Comparison of ENCODE assay signal across 15 cellular contexts in genomic region chr2:7437716-7438648, GRCh38.
A peak's percentile ranks its signal among the peaks of the same experiment; 100 is the strongest.
DNase-seq lines count a peak whose midpoint lies in the region; ATAC-seq and FAIRE-seq lines count a peak whose summit lies in the region.
"Had no signal": no experiment of that assay in that cellular context is flagged by ENCODE, and none has a peak within 500 bp of the region (broad histone marks: within the 10 kb centered on the region; RNA-seq: fewer than 3 reads in every experiment).

No MANE protein-coding gene starts in this region.

- no peaks in the 10 kb centered on the region for H3K27me3 Mint-ChIP-seq in activated CD4-positive, alpha-beta T cell treated with anti-CD3 and anti-CD28 coated beads, Interleukin-2, amount 10 ng/mL, durations not matched to agents 24 days and 14 days
- H3K27me3 Mint-ChIP-seq in activated T-helper 2 cell treated with anti-CD3 and anti-CD28 coated beads, Interferon-gamma antibody, Interleukin-2, Interleukin-4, amounts not matched to agents 10 μg/mL and 5 μg/mL and 100 μg/mL, durations not matched to agents 14 hours and 24 hours and 36 hours (ENCODE audit: low read depth): no peaks in the 10 kb centered on the region

- DNase-seq in activated CD4-positive, alpha-beta T cell treated with anti-CD3 and anti-CD28 coated beads, Interleukin-2, amount 10 ng/mL, durations not matched to agents 24 days and 14 days: peak; percentile 75
- no peak for DNase-seq in activated CD4-positive, alpha-beta T cell treated with anti-CD3 and anti-CD28 coated beads for 1 hour
- DNase-seq in activated T-helper 2 cell treated with anti-CD3 and anti-CD28 coated beads, Interferon-gamma antibody, Interleukin-2, Interleukin-4, amounts not matched to agents 10 μg/mL and 5 μg/mL and 100 μg/mL, durations not matched to agents 14 hours and 24 hours and 36 hours (ENCODE audit: low spot score): no peak
- DNase-seq in small intestine: no peak
- DNase-seq in mesenteric fat pad (ENCODE audit: low spot score): no peak
- no peak for DNase-seq in hepatic stellate cell (ENCODE audit: low spot score)
- DNase-seq in pons (ENCODE audit: low spot score): no peak
- DNase-seq: colonic mucosa, esophagus squamous epithelium, left ventricle myocardium superior, NCI-H2081 treated with DMSO at 0.1 percent for 48 hours, right lobe of liver, thyroid gland had no signal

- H3K4me1 Mint-ChIP-seq in activated CD4-positive, alpha-beta T cell treated with anti-CD3 and anti-CD28 coated beads, Interleukin-2, amount 10 ng/mL, durations not matched to agents 24 days and 14 days: peaks cover 65% of the 10 kb centered on the region
- H3K4me1 Mint-ChIP-seq in activated T-helper 2 cell treated with anti-CD3 and anti-CD28 coated beads, Interferon-gamma antibody, Interleukin-2, Interleukin-4, amounts not matched to agents 10 μg/mL and 5 μg/mL and 100 μg/mL, durations not matched to agents 14 hours and 24 hours and 36 hours (ENCODE audit: low read depth): peaks cover 79% of the 10 kb centered on the region

- H3K4me1 ChIP-seq in small intestine (ENCODE audit: control insufficient read depth in 2 of 2, insufficient read depth in 1 of 2, low read depth in 1 of 2, low read length in 1 of 2): no peaks in the 10 kb centered on the region
- H3K4me1 ChIP-seq: A549, colonic mucosa, esophagus squamous epithelium, right lobe of liver, thyroid gland had no signal

- no peak overlapping the region for H3K4me3 ChIP-seq in small intestine (ENCODE audit: low read depth in 1 of 2, low read length in 2 of 2)
- H3K4me3 ChIP-seq: A549, colonic mucosa, esophagus squamous epithelium, right lobe of liver, thyroid gland had no signal

- peaks cover 48% of the 10 kb centered on the region for H3K36me3 Mint-ChIP-seq in activated CD4-positive, alpha-beta T cell treated with anti-CD3 and anti-CD28 coated beads, Interleukin-2, amount 10 ng/mL, durations not matched to agents 24 days and 14 days (ENCODE audit: low read depth)
- peaks cover 73% of the 10 kb centered on the region for H3K36me3 Mint-ChIP-seq in activated T-helper 2 cell treated with anti-CD3 and anti-CD28 coated beads, Interferon-gamma antibody, Interleukin-2, Interleukin-4, amounts not matched to agents 10 μg/mL and 5 μg/mL and 100 μg/mL, durations not matched to agents 14 hours and 24 hours and 36 hours (ENCODE audit: low read depth)

- H3K9me3 Mint-ChIP-seq in activated CD4-positive, alpha-beta T cell treated with anti-CD3 and anti-CD28 coated beads, Interleukin-2, amount 10 ng/mL, durations not matched to agents 24 days and 14 days: peaks cover 30% of the 10 kb centered on the region
- peaks cover 55% of the 10 kb centered on the region for H3K9me3 Mint-ChIP-seq in activated T-helper 2 cell treated with anti-CD3 and anti-CD28 coated beads, Interferon-gamma antibody, Interleukin-2, Interleukin-4, amounts not matched to agents 10 μg/mL and 5 μg/mL and 100 μg/mL, durations not matched to agents 14 hours and 24 hours and 36 hours

- no peaks in the 10 kb centered on the region for H3K27me3 ChIP-seq in small intestine (ENCODE audit: control insufficient read depth in 2 of 2, insufficient read depth in 2 of 2, low read length in 2 of 2)
- H3K27me3 ChIP-seq: colonic mucosa, thyroid gland had no signal

- H3K9me3 ChIP-seq in small intestine (ENCODE audit: control insufficient read depth, low read depth): no peaks in the 10 kb centered on the region
- H3K9me3 ChIP-seq: colonic mucosa, esophagus squamous epithelium, right lobe of liver, thyroid gland had no signal

- H3K36me3 ChIP-seq in small intestine (ENCODE audit: control insufficient read depth in 2 of 2, insufficient read depth in 2 of 2, low read length in 2 of 2): no peaks in the 10 kb centered on the region
- H3K36me3 ChIP-seq: colonic mucosa, esophagus squamous epithelium, right lobe of liver, thyroid gland had no signal

- ATAC-seq in HG03439 (IDR thresholded peaks at IDR 0.05; ENCODE audit: unreplicated experiment): peak; percentile 60
- ATAC-seq: A549, left ventricle myocardium superior, right lobe of liver had no signal

- peak overlapping the region; percentile 32 to 43 for H3K27ac ChIP-seq in small intestine (ENCODE audit: low read depth in 1 of 2, low read length in 1 of 2)
- H3K27ac ChIP-seq: A549, colonic mucosa, esophagus squamous epithelium, right lobe of liver, thyroid gland had no signal

- 56 to 65% (median 65%) methylated on average over 9 of the region's 9 CpGs for WGBS in small intestine, 3 donors

- no peak for FAIRE-seq in small intestine (lab: Jason Lieb, UNC)
- FAIRE-seq: A549 had no signal

- peak overlapping the region; percentile 96 for H3K27ac Mint-ChIP-seq in activated CD4-positive, alpha-beta T cell treated with anti-CD3 and anti-CD28 coated beads, Interleukin-2, amount 10 ng/mL, durations not matched to agents 24 days and 14 days
- H3K27ac Mint-ChIP-seq in activated T-helper 2 cell treated with anti-CD3 and anti-CD28 coated beads, Interferon-gamma antibody, Interleukin-2, Interleukin-4, amounts not matched to agents 10 μg/mL and 5 μg/mL and 100 μg/mL, durations not matched to agents 14 hours and 24 hours and 36 hours: peak overlapping the region; percentile 95

- peak overlapping the region; percentile 53 for H3K4me3 Mint-ChIP-seq in activated CD4-positive, alpha-beta T cell treated with anti-CD3 and anti-CD28 coated beads, Interleukin-2, amount 10 ng/mL, durations not matched to agents 24 days and 14 days
- peak overlapping the region; percentile 39 for H3K4me3 Mint-ChIP-seq in activated T-helper 2 cell treated with anti-CD3 and anti-CD28 coated beads, Interferon-gamma antibody, Interleukin-2, Interleukin-4, amounts not matched to agents 10 μg/mL and 5 μg/mL and 100 μg/mL, durations not matched to agents 14 hours and 24 hours and 36 hours (ENCODE audit: low read depth)

- intact Hi-C loops in activated CD4-positive, alpha-beta T cell treated with anti-CD3 and anti-CD28 coated beads, Interleukin-2, amount 10 ng/mL, durations not matched to agents 24 days and 14 days (cut with micrococcal nuclease): loop anchor here (1.0 to 10.0 kb wide), 17 partner anchors 12 to 1107 kb away; no protein-coding TSS in a partner anchor
- intact Hi-C loops in activated T-helper 2 cell treated with anti-CD3 and anti-CD28 coated beads, Interferon-gamma antibody, Interleukin-2, Interleukin-4, amounts not matched to agents 10 μg/mL and 5 μg/mL and 100 μg/mL, durations not matched to agents 14 hours and 24 hours and 36 hours (cut with micrococcal nuclease): loop anchor here (1.0 to 10.0 kb wide), 16 partner anchors 12 to 1169 kb away; no protein-coding TSS in a partner anchor
